30 cellular contexts compared by ENCODE assay signal in genomic region chr1:29986986-29987385, GRCh38.
A peak's percentile ranks its signal among the peaks of the same experiment; 100 is the strongest.
DNase-seq lines count a peak whose midpoint lies in the region; TF ChIP-seq lines count a peak whose summit lies in the region.
"Had no signal": no experiment of that assay in that cellular context is flagged by ENCODE, and none has a peak within 500 bp of the region (broad histone marks: within the 10 kb centered on the region; RNA-seq: fewer than 3 reads in every experiment).

No MANE protein-coding gene starts in this region.

- no peaks in the 10 kb centered on the region for H3K9me3 ChIP-seq in tibial artery
- H3K9me3 ChIP-seq: BLaER1, neutrophil, prostate gland, thyroid gland had no signal

- TF ChIP-seq CTCF in Calu3 (IDR thresholded peaks at IDR 0.05; ENCODE audit: unreplicated experiment) (no peak), tibial artery (IDR thresholded peaks at IDR 0.05) (no peak)

- no peaks in the 10 kb centered on the region for H3K36me3 ChIP-seq in tibial artery
- H3K36me3 ChIP-seq: BLaER1, neutrophil, prostate gland, thyroid gland had no signal

- H3K36me3 Mint-ChIP-seq in Calu3 (ENCODE audit: insufficient read depth, unreplicated experiment), result peaks cover 10% of the 10 kb centered on the region
- H3K36me3 Mint-ChIP-seq: memory B cell had no signal

- peaks cover 0 to 16% of the 10 kb centered on the region in 2 donors for H3K27me3 ChIP-seq in tibial artery
- H3K27me3 ChIP-seq: BLaER1, thyroid gland had no signal

- no peak overlapping the region for H3K27ac ChIP-seq in tibial artery
- H3K27ac ChIP-seq: BLaER1, dorsolateral prefrontal cortex, HL-60, neutrophil, prostate gland, thyroid gland, VCaP had no signal

- DNase-seq in Calu3, result no peak
- DNase-seq in MV-4-11 (lab: John Stamatoyannopoulos, UW), result peak; percentile 69
- peak; percentile 63 for DNase-seq in islet precursor cell
- peak; percentile 11 for DNase-seq in mucosa of gallbladder (ENCODE audit: low spot score)
- DNase-seq in tibial artery, result no peak
- DNase-seq in stimulated activated CD8-positive, alpha-beta memory T cell treated with anti-CD3 and anti-CD28 coated beads, Interleukin-4, amount 100 ng/mL, for 48 hours, result no peak
- DNase-seq in NCI-H2107 treated with DMSO at 0.1 percent for 48 hours (lab: John Stamatoyannopoulos, UW; ENCODE audit: unreplicated experiment), result no peak
- DNase-seq: ACHN; activated CD4-positive, alpha-beta T cell treated with anti-CD3 and anti-CD28 coated beads for 48 hours; activated gamma-delta T cell treated with Interleukin-2 at 50 U/mL for 16 hours; activated T-cell treated with anti-CD3 and anti-CD28 coated beads, Interleukin-2, amount 50 U/mL, for 24 hours; COR-L47; DMS79 treated with DMSO at 0.1 percent for 48 hours; dorsolateral prefrontal cortex; HFFc6; hypothalamus; Karpas-422; NCI-H1048; NCI-H1694; NCI-H2171; NCI-H510A; OCI-M1; stimulated activated naive CD8-positive, alpha-beta T cell treated with anti-CD3 and anti-CD28 coated beads, Interleukin-15, amount 100 ng/mL, for 72 hours; thyroid gland had no signal

- H3K4me3 ChIP-seq in tibial artery, result no peak overlapping the region
- H3K4me3 ChIP-seq: BLaER1, dorsolateral prefrontal cortex, prostate gland, thyroid gland had no signal

- peaks cover 2% of the 10 kb centered on the region for H3K9me3 Mint-ChIP-seq in Calu3 (ENCODE audit: low read depth, unreplicated experiment)
- H3K9me3 Mint-ChIP-seq: activated T-cell treated with anti-CD3 and anti-CD28 coated beads, Interleukin-2, amount 50 U/mL, for 24 hours; stimulated activated naive CD8-positive, alpha-beta T cell treated with anti-CD3 and anti-CD28 coated beads, Interleukin-15, amount 100 ng/mL, for 72 hours had no signal

- H3K4me1 Mint-ChIP-seq in Calu3 (ENCODE audit: low read depth, unreplicated experiment), result peaks cover 44% of the 10 kb centered on the region
- H3K4me1 Mint-ChIP-seq: memory B cell; stimulated activated naive CD8-positive, alpha-beta T cell treated with anti-CD3 and anti-CD28 coated beads, Interleukin-15, amount 100 ng/mL, for 72 hours had no signal

- H3K27me3 Mint-ChIP-seq in Calu3 (ENCODE audit: unreplicated experiment), result no peaks in the 10 kb centered on the region

- CTCF ChIA-PET in Calu3 (lab: Charles Lee), result no interaction called here

- H3K4me3 Mint-ChIP-seq in Calu3 (ENCODE audit: low read depth, unreplicated experiment), result no peak overlapping the region
- H3K4me3 Mint-ChIP-seq: activated T-cell treated with anti-CD3 and anti-CD28 coated beads, Interleukin-2, amount 50 U/mL, for 24 hours; HFFc6; memory B cell; stimulated activated naive CD8-positive, alpha-beta T cell treated with anti-CD3 and anti-CD28 coated beads, Interleukin-15, amount 100 ng/mL, for 72 hours had no signal

- no peaks in the 10 kb centered on the region for H3K4me1 ChIP-seq in tibial artery
- H3K4me1 ChIP-seq: BLaER1, prostate gland had no signal

- peak overlapping the region; percentile 34 for H3K27ac Mint-ChIP-seq in Calu3 (ENCODE audit: unreplicated experiment)
- H3K27ac Mint-ChIP-seq: activated T-cell treated with anti-CD3 and anti-CD28 coated beads, Interleukin-2, amount 50 U/mL, for 24 hours; HFFc6; memory B cell; stimulated activated naive CD8-positive, alpha-beta T cell treated with anti-CD3 and anti-CD28 coated beads, Interleukin-15, amount 100 ng/mL, for 72 hours had no signal

- intact Hi-C loops in Calu3 (cut with micrococcal nuclease; ENCODE audit: unreplicated experiment) (no loop called here), tibial artery (cut with DNase I; ENCODE audit: low total_unique reads) (no loop called here)

- no TSS peak for BruUV-seq in Calu3 (replicated peaks; lab: Mats Ljungman, UMichigan)

Comparison
In these comparisons a context has a peak if more than half of its experiments do, and no peak if none do; other contexts are left out.
1. DNase-seq: peak in MV-4-11 (single experiment), islet precursor cell (single experiment) and mucosa of gallbladder (single experiment); none in Calu3 (single experiment), tibial artery (0 of 2), stimulated activated CD8-positive, alpha-beta memory T cell treated with anti-CD3 and anti-CD28 coated beads, Interleukin-4, amount 100 ng/mL, for 48 hours (single experiment) and NCI-H2107 treated with DMSO at 0.1 percent for 48 hours (single experiment).